9 cellular contexts compared by ENCODE assay signal in the genomic region with DNA sequence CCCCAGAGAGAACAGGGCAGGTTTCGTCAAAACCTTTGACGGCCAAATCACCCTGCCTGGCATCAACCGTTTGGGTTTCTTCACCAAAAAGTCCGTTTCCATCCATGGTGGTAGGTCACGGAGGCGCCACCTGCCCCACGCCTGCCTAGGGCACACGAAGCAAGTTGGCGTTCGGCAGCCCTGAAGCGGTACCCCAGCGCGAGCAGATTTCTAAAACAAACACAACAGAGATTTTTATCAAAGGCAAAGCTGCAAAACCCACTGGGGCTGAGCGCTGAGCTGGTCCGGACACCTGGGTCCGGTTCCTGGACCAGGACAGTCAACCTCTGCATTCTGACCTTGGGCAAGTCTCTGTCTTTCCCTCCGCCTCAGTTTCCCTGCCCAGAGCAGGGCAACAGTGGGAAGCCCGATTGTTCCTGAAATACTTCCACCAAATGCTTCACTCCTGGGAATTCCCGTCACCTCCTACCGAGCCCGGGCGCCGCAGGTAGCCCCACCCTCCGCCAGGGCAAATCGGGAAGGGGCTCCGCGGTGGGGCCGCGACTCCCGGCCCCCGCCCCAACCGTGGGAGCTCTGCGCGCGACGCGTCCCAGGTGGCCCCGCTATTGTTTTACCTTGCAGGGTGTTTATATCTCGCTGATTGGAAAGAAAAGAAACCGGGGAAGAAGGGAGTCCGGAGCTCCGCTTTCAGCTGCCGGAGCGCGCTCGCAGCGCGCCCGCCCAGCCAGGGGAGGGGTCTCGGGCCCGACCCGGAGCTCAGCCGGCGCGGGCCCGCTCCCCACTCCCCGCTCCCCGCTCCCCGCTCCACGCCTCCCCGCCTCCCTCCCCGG. TPM values are rescaled to one million over a fixed set of nuclear protein-coding genes. Genes with fewer than 3 reads are reported as not detected.
A peak's percentile ranks its signal among the peaks of the same experiment; 100 is the strongest.
DNase-seq lines count a peak whose midpoint lies in the region; ATAC-seq, FAIRE-seq and TF ChIP-seq lines count a peak whose summit lies in the region.
"Had no signal": no experiment of that assay in that cellular context is flagged by ENCODE, and none has a peak within 500 bp of the region (broad histone marks: within the 10 kb centered on the region; RNA-seq: fewer than 3 reads in every experiment).

No MANE protein-coding gene starts in this region.

- H3K27me3 ChIP-seq in A673 (replicated peaks; ENCODE audit: insufficient read depth, low read depth, low read length, poor library complexity) (peaks cover 14% of the 10 kb centered on the region), SJSA1 (replicated peaks) (peaks cover 8% of the 10 kb centered on the region), endothelial cell of umbilical vein (ENCODE audit: control insufficient read depth in 2 of 2, insufficient read depth in 2 of 2, low read length in 2 of 2) (peaks cover 28 to 30% of the 10 kb centered on the region in 2 experiments)
- peaks cover 0 to 9% of the 10 kb centered on the region in 2 donors for H3K27me3 ChIP-seq in naive thymus-derived CD4-positive, alpha-beta T cell (ENCODE audit: control insufficient read depth in 2 of 2, insufficient read depth in 2 of 2, low read length in 2 of 2)

- TF ChIP-seq POLR2A in endothelial cell of umbilical vein (IDR thresholded peaks at IDR 0.05; ENCODE audit: low read depth, low read length) = no peak

- H3K36me3 ChIP-seq in A673 (ENCODE audit: insufficient read depth, low read length, poor library complexity, severe bottlenecking) = no peaks in the 10 kb centered on the region
- H3K36me3 ChIP-seq in SJSA1 = no peaks in the 10 kb centered on the region
- no peaks in the 10 kb centered on the region for H3K36me3 ChIP-seq in endothelial cell of umbilical vein (ENCODE audit: control insufficient read depth in 2 of 2, extremely low read depth in 1 of 2, insufficient read depth in 2 of 2, low read length in 2 of 2)
- no peaks in the 10 kb centered on the region for H3K36me3 ChIP-seq in naive thymus-derived CD4-positive, alpha-beta T cell (ENCODE audit: control insufficient read depth in 2 of 3, insufficient read depth in 3 of 3, low read length in 3 of 3)

- BruUV-seq in A673 (replicated peaks; lab: Mats Ljungman, UMichigan) (no TSS peak), endothelial cell of umbilical vein (replicated peaks; lab: Mats Ljungman, UMichigan) (no TSS peak)

- in situ Hi-C loops in ACHN (cut with HindIII; ENCODE audit: low pct_ligation_motif_present, low pct_unique_long_range_greater_than_20kb, low sequenced_read_pairs) = no loop called here

- peaks cover 5 to 14% (median 11%) of the 10 kb centered on the region in 7 donors for H3K4me1 Mint-ChIP-seq in naive thymus-derived CD4-positive, alpha-beta T cell

- H3K4me3 ChIP-seq in A673 (ENCODE audit: low read depth, low read length, poor library complexity, severe bottlenecking) (peak overlapping the region; percentile 68), SJSA1 (peak overlapping the region; percentile 45), endothelial cell of umbilical vein (replicated peaks in 1 of 3; ENCODE audit: insufficient read depth in 1 of 3, low read depth in 1 of 3, low read length in 3 of 3) (peak overlapping the region; percentile 44 to 59 (median 48))
- peak overlapping the region; percentile 51 for H3K4me3 ChIP-seq in naive thymus-derived CD4-positive, alpha-beta T cell (ENCODE audit: low read length)

- CTCF ChIA-PET in A673 (lab: Charles Lee) = interaction anchor here (0.9 kb wide), 1 partner anchor 98 kb away, joined by 3 read pairs; no protein-coding TSS in a partner anchor
- CTCF ChIA-PET in endothelial cell of umbilical vein (lab: Charles Lee) = interaction anchor here (0.5 to 1.3 kb wide), 3 partner anchors 42 to 401 kb away, joined by 3 to 6 read pairs (median 3); no protein-coding TSS in a partner anchor
- CTCF ChIA-PET in naive thymus-derived CD4-positive, alpha-beta T cell (lab: Charles Lee) = no interaction called here

- H3K4me3 Mint-ChIP-seq in naive thymus-derived CD4-positive, alpha-beta T cell = peak overlapping the region; percentile 81 to 85 (median 84)

- H3K4me1 ChIP-seq in A673 (ENCODE audit: insufficient read depth, low read length, poor library complexity, severe bottlenecking) (peaks cover 9% of the 10 kb centered on the region), SJSA1 (replicated peaks) (peaks cover 10% of the 10 kb centered on the region), endothelial cell of umbilical vein (ENCODE audit: control insufficient read depth, extremely low read depth, insufficient read depth, low read length) (peaks cover 2% of the 10 kb centered on the region)
- H3K4me1 ChIP-seq in naive thymus-derived CD4-positive, alpha-beta T cell (ENCODE audit: control insufficient read depth in 2 of 2, insufficient read depth in 2 of 2, low read length in 2 of 2) = peaks cover 0 to 11% of the 10 kb centered on the region in 2 donors

- peak overlapping the region; percentile 48 for H3K4me2 ChIP-seq in endothelial cell of umbilical vein (ENCODE audit: insufficient read depth, low read length)

- intact Hi-C loops in A673 (cut with micrococcal nuclease; ENCODE audit: unreplicated experiment) (no loop called here), endothelial cell of umbilical vein (cut with micrococcal nuclease) (loop anchor here (10.0 kb wide), 1 partner anchor 52 kb away; no protein-coding TSS in a partner anchor)
- intact Hi-C loops in naive thymus-derived CD4-positive, alpha-beta T cell (cut with micrococcal nuclease) = no loop called here

- H3K9me1 ChIP-seq in endothelial cell of umbilical vein (replicated peaks; ENCODE audit: control insufficient read depth, extremely low read depth, insufficient read depth, low read length) = no peaks in the 10 kb centered on the region

- peaks cover 0 to 5% (median 0%) of the 10 kb centered on the region in 11 donors for H3K9me3 Mint-ChIP-seq in naive thymus-derived CD4-positive, alpha-beta T cell

- peaks cover 0 to 3% (median 0%) of the 10 kb centered on the region in 5 donors for H3K36me3 Mint-ChIP-seq in naive thymus-derived CD4-positive, alpha-beta T cell

- peak; percentile 20 for ATAC-seq in GM19438 (IDR thresholded peaks at IDR 0.05; ENCODE audit: low read depth, unreplicated experiment)
- peak; percentile 24 for ATAC-seq in naive thymus-derived CD4-positive, alpha-beta T cell

- no peak for FAIRE-seq in endothelial cell of umbilical vein (lab: Jason Lieb, UNC)
- FAIRE-seq: endometrium had no signal

- H3K27ac ChIP-seq in A673 (ENCODE audit: low read depth, low read length, poor library complexity, severe bottlenecking) = no peak overlapping the region
- H3K27ac ChIP-seq in SJSA1 = no peak overlapping the region
- no peak overlapping the region for H3K27ac ChIP-seq in endothelial cell of umbilical vein (ENCODE audit: insufficient read depth, low read depth, low read length)
- H3K27ac ChIP-seq in naive thymus-derived CD4-positive, alpha-beta T cell (ENCODE audit: low read depth, low read length) = no peak overlapping the region
- no peak overlapping the region for H3K27ac ChIP-seq in substantia nigra (ENCODE audit: low read depth, low read length, poor library complexity, severe bottlenecking)

- no peak overlapping the region for H3K27ac Mint-ChIP-seq in naive thymus-derived CD4-positive, alpha-beta T cell

- DNase-seq in A673 (ENCODE audit: low spot score) (no peak), SJSA1 (ENCODE audit: low read depth in 1 of 2, low spot score in 2 of 2) (no peak), endothelial cell of umbilical vein (ENCODE audit: low read depth, low spot score) (no peak), NAMALWA (ENCODE audit: low spot score) (no peak), substantia nigra (lab: John Stamatoyannopoulos, UW) (no peak), ACHN (no peak)
- peak in 1 of 9 donors; percentile 14 for DNase-seq in naive thymus-derived CD4-positive, alpha-beta T cell

- no peak overlapping the region for H3K9ac ChIP-seq in endothelial cell of umbilical vein (replicated peaks; ENCODE audit: extremely low read depth, insufficient read depth, low read length)

- H2AFZ ChIP-seq in endothelial cell of umbilical vein (ENCODE audit: low read depth, low read length) = peak overlapping the region; percentile 73

- TF ChIP-seq CTCF in A673 (conservative IDR thresholded peaks at IDR 0.05; ENCODE audit: low read depth, low read length) (no peak), endothelial cell of umbilical vein (IDR thresholded peaks at IDR 0.05; ENCODE audit: extremely low read depth in 1 of 2, insufficient read depth in 1 of 2, low read depth in 1 of 2, low read length in 2 of 2) (no peak)

- no peaks in the 10 kb centered on the region for H3K9me3 ChIP-seq in A673 (ENCODE audit: low read depth, low read length, poor library complexity, severe bottlenecking)
- no peaks in the 10 kb centered on the region for H3K9me3 ChIP-seq in SJSA1 (replicated peaks)
- H3K9me3 ChIP-seq in endothelial cell of umbilical vein (replicated peaks; ENCODE audit: control insufficient read depth, insufficient read depth, low read length) = no peaks in the 10 kb centered on the region
- H3K9me3 ChIP-seq in naive thymus-derived CD4-positive, alpha-beta T cell (ENCODE audit: control insufficient read depth in 2 of 3, low read length in 3 of 3) = no peaks in the 10 kb centered on the region

- POLR2A ChIA-PET in A673 (lab: Charles Lee; ENCODE audit: low non-redundant PET) = no interaction called here
- POLR2A ChIA-PET in endothelial cell of umbilical vein (lab: Charles Lee) = no interaction called here
- POLR2A ChIA-PET in naive thymus-derived CD4-positive, alpha-beta T cell (lab: Charles Lee) = no interaction called here

- dilution Hi-C loops in endothelial cell of umbilical vein (cut with MboI; ENCODE audit: extremely low pct_ligation_motif_present, low sequenced_read_pairs) = no loop called here

- H3K79me2 ChIP-seq in endothelial cell of umbilical vein (ENCODE audit: control insufficient read depth, insufficient read depth, low read length) = no peaks in the 10 kb centered on the region

- no peaks in the 10 kb centered on the region for H4K20me1 ChIP-seq in endothelial cell of umbilical vein (replicated peaks; ENCODE audit: control insufficient read depth, extremely low read depth, insufficient read depth, low read length)

- H3K27me3 Mint-ChIP-seq in naive thymus-derived CD4-positive, alpha-beta T cell = peaks cover 52 to 75% (median 61%) of the 10 kb centered on the region in 5 donors

RNA-seq across cellular contexts. Expression of gene IGSF3, which starts 0.6 kb away (rescaled TPM):
- 4.0 and 6.9 TPM in 2 replicates for total RNA-seq in A673 (2021)
- 3.5 and 5.8 TPM in 2 replicates for total RNA-seq in SJSA1 (2014; rRNA removed; shearing (Covaris generic))
- total RNA-seq in endothelial cell of umbilical vein = 0.76 and 2.2 TPM in 2 replicates
- 0.63 and 0.64 TPM in 2 replicates for polyA plus RNA-seq in endothelial cell of umbilical vein
- 0.44 and 0.62 TPM in 2 replicates for polyA plus RNA-seq in endothelial cell of umbilical vein (2011; cell fraction: cytosol; rRNA removed)
- 0.27 and 0.43 TPM in 2 replicates for polyA plus RNA-seq in endothelial cell of umbilical vein (2011; cell fraction: nucleus; rRNA removed)
- 0.39 and 1.5 TPM in 2 replicates for polyA plus RNA-seq in endothelial cell of umbilical vein (2012)
- polyA minus RNA-seq in endothelial cell of umbilical vein = 0.95 and 1.3 TPM in 2 replicates
- polyA minus RNA-seq in endothelial cell of umbilical vein (2011; cell fraction: cytosol; rRNA and poly(A)+ RNA removed) = 5.2 TPM
- polyA minus RNA-seq in endothelial cell of umbilical vein (2011; cell fraction: nucleus; rRNA and poly(A)+ RNA removed) = 0.48 and 0.58 TPM in 2 replicates
- under 1 TPM in 3 of 5 experiments, not detected in 2; 0.08 to 0.63 (median 0.24) TPM for total RNA-seq in naive thymus-derived CD4-positive, alpha-beta T cell
- polyA plus RNA-seq in naive thymus-derived CD4-positive, alpha-beta T cell = under 1 TPM in 1 of 2 donors, not detected in 1; 0.04 TPM
